ENCODE assay signal across 22 cellular contexts in the genomic region with DNA sequence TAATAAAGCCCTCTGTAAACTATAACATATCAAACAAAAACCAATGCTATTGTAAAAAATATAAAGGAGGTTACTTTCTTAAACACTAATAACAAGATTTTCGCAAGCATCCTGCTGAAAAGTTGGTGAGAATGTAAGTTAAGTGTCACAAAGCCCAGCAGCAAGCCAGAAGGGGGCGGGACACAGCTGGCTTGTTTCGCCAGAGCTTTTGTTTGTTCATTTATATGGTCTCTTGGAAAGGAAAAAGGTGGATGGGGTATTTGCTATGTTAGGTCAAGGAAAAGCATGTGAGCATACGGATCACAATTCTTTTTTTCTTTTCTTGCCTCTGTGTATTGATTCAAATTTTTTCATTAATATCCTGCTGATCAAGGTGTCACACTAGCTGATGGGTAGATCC.
"Had no signal": no experiment of that assay in that cellular context is flagged by ENCODE, and none has a peak within 500 bp of the region (broad histone marks: within the 10 kb centered on the region; RNA-seq: fewer than 3 reads in every experiment).

No MANE protein-coding gene starts in this region.

- H3K9me3 Mint-ChIP-seq: activated naive CD4-positive, alpha-beta T cell treated with anti-CD3 and anti-CD28 coated beads for 36 hours; T-helper 1 cell treated with Interleukin-12 subunit alpha and Interleukin-12 subunit beta and Interleukin-4 antibody, amounts not matched to agents 30 μg/mL and 1 μg/mL, for 36 hours; WTC11 had no signal

- H3K9me3 ChIP-seq: mucosa of descending colon, testis, transverse colon had no signal

- DNase-seq: activated CD4-positive, alpha-beta T cell treated with anti-CD3 and anti-CD28 coated beads for 1 hour; activated CD4-positive, alpha-beta T cell treated with anti-CD3 and anti-CD28 coated beads, Interleukin-2, amount 50 U/mL, for 1 hour; activated CD8-positive, alpha-beta memory T cell treated with anti-CD3 and anti-CD28 coated beads, Interleukin-2, amount 10 ng/mL, durations not matched to agents 7 days and 5 days; activated CD8-positive, alpha-beta T cell treated with anti-CD3 and anti-CD28 coated beads, Interleukin-2, amount 10 ng/mL, durations not matched to agents 7 days and 5 days; activated effector memory CD4-positive, alpha-beta T cell treated with anti-CD3 and anti-CD28 coated beads, Interleukin-2, amount 50 U/mL, for 16 hours; activated naive CD4-positive, alpha-beta T cell treated with anti-CD3 and anti-CD28 coated beads for 36 hours; amniotic stem cell; brain microvascular endothelial cell; dorsolateral prefrontal cortex; effector memory CD4-positive, alpha-beta T cell; left ventricle myocardium superior; posterior cingulate gyrus; right cardiac atrium; stimulated activated CD4-positive, alpha-beta T cell treated with anti-CD3 and anti-CD28 coated beads, Interleukin-15, amount 100 ng/mL, for 24 hours; stimulated activated naive CD4-positive, alpha-beta T cell; SW 1271; testis; transverse colon had no signal

- H3K27ac Mint-ChIP-seq: activated CD8-positive, alpha-beta memory T cell treated with anti-CD3 and anti-CD28 coated beads, Interleukin-2, amount 10 ng/mL, durations not matched to agents 7 days and 5 days; activated CD8-positive, alpha-beta T cell treated with anti-CD3 and anti-CD28 coated beads, Interleukin-2, amount 10 ng/mL, durations not matched to agents 7 days and 5 days; activated naive CD4-positive, alpha-beta T cell treated with anti-CD3 and anti-CD28 coated beads for 36 hours; T-helper 1 cell treated with Interleukin-12 subunit alpha and Interleukin-12 subunit beta and Interleukin-4 antibody, amounts not matched to agents 30 μg/mL and 1 μg/mL, for 36 hours; WTC11 had no signal

- H3K4me1 Mint-ChIP-seq: WTC11 had no signal

- H3K27ac ChIP-seq: brain microvascular endothelial cell, coronary artery, testis, transverse colon had no signal

- H3K4me3 ChIP-seq: coronary artery, dorsolateral prefrontal cortex, mucosa of descending colon, testis, transverse colon had no signal

- ATAC-seq: activated CD8-positive, alpha-beta memory T cell treated with anti-CD3 and anti-CD28 coated beads, Interleukin-2, amount 10 ng/mL, durations not matched to agents 7 days and 5 days; activated CD8-positive, alpha-beta T cell treated with anti-CD3 and anti-CD28 coated beads, Interleukin-2, amount 10 ng/mL, durations not matched to agents 7 days and 5 days; left ventricle myocardium superior; mucosa of descending colon; right cardiac atrium; WTC11 had no signal

- H3K27me3 ChIP-seq: brain microvascular endothelial cell, dorsolateral prefrontal cortex, testis, transverse colon had no signal

- H3K27me3 Mint-ChIP-seq: activated CD8-positive, alpha-beta memory T cell treated with anti-CD3 and anti-CD28 coated beads, Interleukin-2, amount 10 ng/mL, durations not matched to agents 7 days and 5 days had no signal

- H3K4me3 Mint-ChIP-seq: activated CD8-positive, alpha-beta memory T cell treated with anti-CD3 and anti-CD28 coated beads, Interleukin-2, amount 10 ng/mL, durations not matched to agents 7 days and 5 days; activated CD8-positive, alpha-beta T cell treated with anti-CD3 and anti-CD28 coated beads, Interleukin-2, amount 10 ng/mL, durations not matched to agents 7 days and 5 days; activated naive CD4-positive, alpha-beta T cell treated with anti-CD3 and anti-CD28 coated beads for 36 hours; T-helper 1 cell treated with Interleukin-12 subunit alpha and Interleukin-12 subunit beta and Interleukin-4 antibody, amounts not matched to agents 30 μg/mL and 1 μg/mL, for 36 hours; WTC11 had no signal

- H3K36me3 Mint-ChIP-seq: WTC11 had no signal
